Comparison of ENCODE assay signal across 7 cellular contexts in the genomic region with DNA sequence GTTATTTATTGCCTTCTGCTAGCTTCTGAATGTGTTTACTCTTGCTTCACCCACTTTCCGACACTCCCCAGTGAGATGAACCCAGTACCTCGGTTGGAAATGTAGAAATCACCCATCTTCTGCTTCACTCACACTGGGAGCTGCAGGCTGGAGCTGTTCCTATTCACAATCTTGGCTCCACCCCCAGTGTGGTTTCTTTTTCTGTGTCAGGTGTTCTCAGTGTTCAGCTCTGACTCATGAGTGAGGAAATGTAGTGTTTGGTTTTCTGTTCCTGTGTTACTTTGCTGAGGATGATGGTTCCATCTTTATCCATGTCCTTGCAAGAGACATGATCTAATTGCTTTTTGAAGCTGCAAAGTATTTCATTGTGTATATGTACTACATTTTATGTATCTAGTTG.
A peak's percentile ranks its signal among the peaks of the same experiment; 100 is the strongest.
DNase-seq lines count a peak whose midpoint lies in the region; ATAC-seq lines count a peak whose summit lies in the region.
"Not testable (repeated sequence)": the region's sequence is repeated elsewhere in the genome, so short reads cannot be mapped to it uniquely, and the experiment has no call there.

No MANE protein-coding gene starts in this region.

- peak; percentile 60 for ATAC-seq in GM19025 (IDR thresholded peaks at IDR 0.05; ENCODE audit: low read depth, unreplicated experiment)
- peak; percentile 80 for ATAC-seq in GM21515 (IDR thresholded peaks at IDR 0.05; ENCODE audit: unreplicated experiment)
- ATAC-seq in HG02759 (IDR thresholded peaks at IDR 0.05; ENCODE audit: unreplicated experiment), result peak; percentile 67
- peak; percentile 93 for ATAC-seq in HG03432 (IDR thresholded peaks at IDR 0.05; ENCODE audit: unreplicated experiment)
- peak; percentile 49 for ATAC-seq in HG03565 (IDR thresholded peaks at IDR 0.05; ENCODE audit: unreplicated experiment)
- peak; percentile 78 for ATAC-seq in activated CD4-positive, alpha-beta T cell treated with anti-CD3 and anti-CD28 coated beads for 36 hours
- peak; percentile 44 for ATAC-seq in left ventricle myocardium superior

- H3K4me3 Mint-ChIP-seq in activated CD4-positive, alpha-beta T cell treated with anti-CD3 and anti-CD28 coated beads for 36 hours, result not testable (repeated sequence)

- intact Hi-C loops in activated CD4-positive, alpha-beta T cell treated with anti-CD3 and anti-CD28 coated beads for 36 hours (cut with DNase I, micrococcal nuclease); left ventricle myocardium superior (cut with micrococcal nuclease): not testable (repeated sequence)

- H3K36me3 Mint-ChIP-seq in activated CD4-positive, alpha-beta T cell treated with anti-CD3 and anti-CD28 coated beads for 36 hours (ENCODE audit: low read depth), result not testable (repeated sequence)

- DNase-seq in activated CD4-positive, alpha-beta T cell treated with anti-CD3 and anti-CD28 coated beads for 36 hours; left ventricle myocardium superior: not testable (repeated sequence)

- H3K4me1 Mint-ChIP-seq in activated CD4-positive, alpha-beta T cell treated with anti-CD3 and anti-CD28 coated beads for 36 hours, result not testable (repeated sequence)

- CTCF ChIA-PET in activated CD4-positive, alpha-beta T cell treated with anti-CD3 and anti-CD28 coated beads for 36 hours (lab: Charles Lee), result not testable (repeated sequence)

- H3K27me3 Mint-ChIP-seq in activated CD4-positive, alpha-beta T cell treated with anti-CD3 and anti-CD28 coated beads for 36 hours, result not testable (repeated sequence)

- POLR2A ChIA-PET in activated CD4-positive, alpha-beta T cell treated with anti-CD3 and anti-CD28 coated beads for 36 hours (lab: Charles Lee), result not testable (repeated sequence)

- H3K9me3 Mint-ChIP-seq in activated CD4-positive, alpha-beta T cell treated with anti-CD3 and anti-CD28 coated beads for 36 hours (ENCODE audit: low read depth), result not testable (repeated sequence)

- not testable (repeated sequence) for H3K27ac Mint-ChIP-seq in activated CD4-positive, alpha-beta T cell treated with anti-CD3 and anti-CD28 coated beads for 36 hours
